ENCODE assay signal across 14 cellular contexts in the genomic region with DNA sequence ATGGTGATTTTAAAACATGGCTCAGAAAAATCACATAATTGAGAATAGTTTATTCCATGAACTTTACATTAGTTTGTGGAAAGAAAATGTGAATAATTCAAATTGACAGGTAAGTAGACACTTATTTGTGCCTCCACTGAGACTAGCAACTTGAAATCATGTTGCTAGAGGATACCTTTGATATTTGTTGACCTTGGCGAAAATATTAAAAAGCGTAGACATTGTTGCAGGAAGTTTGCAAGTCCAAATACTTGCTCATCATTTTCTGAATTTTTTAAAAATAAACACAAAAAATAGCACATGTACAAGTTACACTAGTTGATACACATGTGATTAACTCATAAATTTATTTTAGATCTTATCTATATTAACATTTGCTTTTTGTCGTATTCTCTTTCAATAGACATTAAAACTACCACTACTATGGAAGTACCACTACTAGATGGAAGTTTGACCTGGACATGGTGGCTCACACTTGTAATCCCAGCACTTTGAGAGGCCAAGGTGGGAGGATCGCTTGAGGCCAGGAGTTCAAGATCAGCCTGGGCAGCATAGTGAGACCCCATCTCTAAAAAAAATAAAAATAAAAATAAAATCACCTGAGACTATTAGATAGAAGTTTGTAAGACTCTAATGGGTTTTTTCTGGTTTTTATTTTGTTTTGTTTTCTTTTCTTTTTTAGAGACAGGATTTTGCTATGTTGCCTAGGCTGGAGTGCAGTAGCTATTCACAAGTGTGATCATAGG. TPM values are rescaled to one million over a fixed set of nuclear protein-coding genes. Genes with fewer than 3 reads are reported as not detected.
A peak's percentile ranks its signal among the peaks of the same experiment; 100 is the strongest.
DNase-seq lines count a peak whose midpoint lies in the region; ATAC-seq and TF ChIP-seq lines count a peak whose summit lies in the region.
"Had no signal": no experiment of that assay in that cellular context is flagged by ENCODE, and none has a peak within 500 bp of the region (broad histone marks: within the 10 kb centered on the region; RNA-seq: fewer than 3 reads in every experiment).

No MANE protein-coding gene starts in this region.

- H3K27ac Mint-ChIP-seq in WTC11, result no peak overlapping the region
- H3K27ac Mint-ChIP-seq: B cell; CD4-positive, CD25-positive, alpha-beta regulatory T cell; IgD-negative memory B cell had no signal

- WGBS in aorta, 2 donors, result 81 to 83% methylated on average over 4 of the region's 4 CpGs

- H3K4me2 ChIP-seq in PC-9, result no peak overlapping the region
- H3K4me2 ChIP-seq: BLaER1 treated with 17β-estradiol and CSF1 and Interleukin-3, amounts not matched to agents 10 nM and 100 nM had no signal

- H2AFZ ChIP-seq in PC-9, result no peak overlapping the region

- H3K4me1 ChIP-seq in aorta (ENCODE audit: control insufficient read depth in 1 of 2, insufficient read depth in 2 of 2, low read length in 2 of 2), result peaks cover 5 to 13% of the 10 kb centered on the region in 2 donors
- no peaks in the 10 kb centered on the region for H3K4me1 ChIP-seq in PC-9 (replicated peaks; ENCODE audit: insufficient read depth)
- H3K4me1 ChIP-seq: HAP-1 had no signal

- H3K27me3 Mint-ChIP-seq in WTC11 (ENCODE audit: low read depth), result no peaks in the 10 kb centered on the region
- H3K27me3 Mint-ChIP-seq: B cell; CD4-positive, CD25-positive, alpha-beta regulatory T cell; IgD-negative memory B cell had no signal

- ATAC-seq in WTC11 (no peak), aorta (ENCODE audit: low FRiP score) (no peak), HG02623 (IDR thresholded peaks at IDR 0.05; ENCODE audit: unreplicated experiment) (no peak)

- POLR2A ChIA-PET in WTC11 (lab: Charles Lee) (no interaction called here), PC-9 (lab: Charles Lee; ENCODE audit: unreplicated experiment) (no interaction called here)

- H3K4me1 Mint-ChIP-seq in WTC11, result no peaks in the 10 kb centered on the region

- peaks cover 26% of the 10 kb centered on the region for H4K20me1 ChIP-seq in PC-9 (ENCODE audit: insufficient read depth)

- intact Hi-C loops in aorta (cut with DNase I) (loop anchor here in 1 of 2 donors (10.0 kb wide), 1 partner anchor 63 kb away; no protein-coding TSS in a partner anchor), PC-9 (cut with micrococcal nuclease; ENCODE audit: unreplicated experiment) (no loop called here)

- no peak for TF ChIP-seq CTCF in C4-2B (conservative IDR thresholded peaks at IDR 0.05)
- no peak for TF ChIP-seq CTCF in WTC11 (IDR thresholded peaks at IDR 0.05)
- TF ChIP-seq CTCF in PC-9 (conservative IDR thresholded peaks at IDR 0.05), result no peak

- no peaks in the 10 kb centered on the region for H3K9me3 ChIP-seq in aorta (ENCODE audit: control insufficient read depth, low read length)
- H3K9me3 ChIP-seq in PC-9 (ENCODE audit: insufficient read depth, low read depth), result no peaks in the 10 kb centered on the region
- H3K9me3 ChIP-seq: Caco-2, HAP-1 had no signal

- peaks cover 7% of the 10 kb centered on the region; the same call in 1 of the 2 replicates for H3F3A ChIP-seq in PC-9 (ENCODE audit: insufficient read depth, low read depth)

- peaks cover 19% of the 10 kb centered on the region for H3K36me3 Mint-ChIP-seq in WTC11

- H3K4me3 ChIP-seq in aorta (ENCODE audit: low read length in 2 of 2) (no peak overlapping the region), PC-9 (no peak overlapping the region)
- H3K4me3 ChIP-seq: BLaER1 treated with 17β-estradiol and CSF1 and Interleukin-3, amounts not matched to agents 10 nM and 100 nM; HAP-1 had no signal

- no peaks in the 10 kb centered on the region for H3K9me2 ChIP-seq in PC-9 (ENCODE audit: insufficient read depth)

- CTCF ChIA-PET in WTC11 (lab: Charles Lee), result no interaction called here
- CTCF ChIA-PET in PC-9 (lab: Charles Lee), result no interaction called here

- H3K4me3 Mint-ChIP-seq in WTC11, result no peak overlapping the region
- H3K4me3 Mint-ChIP-seq: B cell; CD4-positive, CD25-positive, alpha-beta regulatory T cell; IgD-negative memory B cell had no signal

- H3K36me3 ChIP-seq in aorta (ENCODE audit: control insufficient read depth in 1 of 2, insufficient read depth in 2 of 2, low read length in 1 of 2) (no peaks in the 10 kb centered on the region), PC-9 (ENCODE audit: low read depth) (peaks cover 5% of the 10 kb centered on the region; the same call in 1 of the 2 replicates)

- peak overlapping the region; percentile 79 for H3K27ac ChIP-seq in C4-2B
- peak overlapping the region; percentile 25 to 85 for H3K27ac ChIP-seq in aorta (ENCODE audit: low read depth in 1 of 2, low read length in 2 of 2)
- no peak overlapping the region for H3K27ac ChIP-seq in PC-9
- H3K27ac ChIP-seq: BLaER1 treated with 17β-estradiol and CSF1 and Interleukin-3, amounts not matched to agents 10 nM and 100 nM had no signal

- H3K9me3 Mint-ChIP-seq in WTC11, result peaks cover 3% of the 10 kb centered on the region; the same call in 1 of the 2 replicates
- H3K9me3 Mint-ChIP-seq: CD4-positive, CD25-positive, alpha-beta regulatory T cell; IgD-negative memory B cell had no signal

- peaks cover 83% of the 10 kb centered on the region for H3K79me2 ChIP-seq in PC-9 (ENCODE audit: low read depth)

- BruUV-seq in PC-9 (replicated peaks; lab: Mats Ljungman, UMichigan), result no TSS peak

- DNase-seq in WTC11 (ENCODE audit: low spot score) (no peak), dermis microvascular lymphatic vessel endothelial cell (ENCODE audit: low read depth in 2 of 2) (peak; percentile 31 to 70), aorta (no peak), PC-9 (no peak), NCI-H2171 treated with DMSO at 0.1 percent for 48 hours (lab: John Stamatoyannopoulos, UW) (no peak)
- DNase-seq: 8988T; Caco-2; CD4-positive, CD25-positive, alpha-beta regulatory T cell had no signal

- H3K27me3 ChIP-seq in aorta (ENCODE audit: control insufficient read depth in 1 of 2, insufficient read depth in 2 of 2, low read length in 1 of 2) (no peaks in the 10 kb centered on the region), PC-9 (ENCODE audit: insufficient read depth, low read depth) (no peaks in the 10 kb centered on the region)
- H3K27me3 ChIP-seq: BLaER1 treated with 17β-estradiol and CSF1 and Interleukin-3, amounts not matched to agents 10 nM and 100 nM had no signal

TF ChIP-seq in WTC11, 78 proteins besides CTCF, POLR2A, EP300 and RAD21:
- TF ChIP-seq, protein P1, sequence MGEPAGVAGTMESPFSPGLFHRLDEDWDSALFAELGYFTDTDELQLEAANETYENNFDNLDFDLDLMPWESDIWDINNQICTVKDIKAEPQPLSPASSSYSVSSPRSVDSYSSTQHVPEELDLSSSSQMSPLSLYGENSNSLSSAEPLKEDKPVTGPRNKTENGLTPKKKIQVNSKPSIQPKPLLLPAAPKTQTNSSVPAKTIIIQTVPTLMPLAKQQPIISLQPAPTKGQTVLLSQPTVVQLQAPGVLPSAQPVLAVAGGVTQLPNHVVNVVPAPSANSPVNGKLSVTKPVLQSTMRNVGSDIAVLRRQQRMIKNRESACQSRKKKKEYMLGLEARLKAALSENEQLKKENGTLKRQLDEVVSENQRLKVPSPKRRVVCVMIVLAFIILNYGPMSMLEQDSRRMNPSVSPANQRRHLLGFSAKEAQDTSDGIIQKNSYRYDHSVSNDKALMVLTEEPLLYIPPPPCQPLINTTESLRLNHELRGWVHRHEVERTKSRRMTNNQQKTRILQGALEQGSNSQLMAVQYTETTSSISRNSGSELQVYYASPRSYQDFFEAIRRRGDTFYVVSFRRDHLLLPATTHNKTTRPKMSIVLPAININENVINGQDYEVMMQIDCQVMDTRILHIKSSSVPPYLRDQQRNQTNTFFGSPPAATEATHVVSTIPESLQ (CRISPR knock-in tag; IDR thresholded peaks at IDR 0.05), result no peak
- TF ChIP-seq ZNF121 (CRISPR knock-in tag; IDR thresholded peaks at IDR 0.05), result peak; percentile 84
TF ChIP-seq in WTC11: peak in this region for 1.

RNA-seq across cellular contexts. Expression of gene VEZT, which starts 24.3 kb away (rescaled TPM):
- 51.5 to 54.5 TPM (median 53.9 TPM) in 3 replicates for total RNA-seq in WTC11 (2021)
- total RNA-seq in dermis microvascular lymphatic vessel endothelial cell, result 80.2 and 83.8 TPM in 2 replicates
- total RNA-seq in aorta, result 100 to 1,000 TPM in 1 of 2 donors, 10 to 100 TPM in 1; 81.0 to 103 TPM
- 10 to 100 TPM; 39.0 to 56.8 TPM for polyA plus RNA-seq in aorta
- 35.2 and 46.8 TPM in 2 replicates for total RNA-seq in PC-9 (2021)

RNA-seq across cellular contexts. Expression of gene FGD6, which starts 24.7 kb away (rescaled TPM):
- total RNA-seq in WTC11 (2021), result 24.2 to 28.2 TPM (median 24.4 TPM) in 3 replicates
- 11.0 and 14.7 TPM in 2 replicates for total RNA-seq in dermis microvascular lymphatic vessel endothelial cell
- total RNA-seq in aorta, result 10 to 100 TPM in 1 of 2 donors, 1 to 10 TPM in 1; 8.9 to 15.5 TPM
- 1 to 10 TPM in 1 of 2 donors, under 1 TPM in 1; 0.95 to 1.4 TPM for polyA plus RNA-seq in aorta
- 18.1 and 22.0 TPM in 2 replicates for total RNA-seq in PC-9 (2021)

Comparison
In these comparisons a context has a peak if more than half of its experiments do, and no peak if none do; other contexts are left out.
1. DNase-seq: peak in dermis microvascular lymphatic vessel endothelial cell (2 of 2); none in WTC11 (single experiment), aorta (0 of 2), PC-9 (0 of 2) and NCI-H2171 treated with DMSO at 0.1 percent for 48 hours (single experiment).